1 cellular context compared by ENCODE assay signal in genomic region chr5:56251918-56252553, GRCh38.
TF ChIP-seq lines count a peak whose summit lies in the region.

No MANE protein-coding gene starts in this region.

TF ChIP-seq in K562, 482 proteins besides CTCF, POLR2A, EP300 and RAD21 (continued from another document and continues in another):
- TF ChIP-seq NKRF (IDR thresholded peaks at IDR 0.05; ENCODE audit: borderline replicate concordance), result no peak
- peak; percentile 8; the same call in 1 of the 2 replicates for TF ChIP-seq RAD51 (IDR thresholded peaks at IDR 0.05; ENCODE audit: borderline replicate concordance, low read depth)
- TF ChIP-seq ZNF766 (CRISPR knock-in tag; conservative IDR thresholded peaks at IDR 0.05), result peak; percentile 97
- TF ChIP-seq MEF2A (IDR thresholded peaks at IDR 0.05; ENCODE audit: control insufficient read depth, low read depth, low read length), result no peak
- peak; percentile 76 for TF ChIP-seq MAFG (tag; conservative IDR thresholded peaks at IDR 0.05)
- no peak for TF ChIP-seq GTF2B (IDR thresholded peaks at IDR 0.05; ENCODE audit: extremely low read depth, insufficient read length)
- no peak for TF ChIP-seq TAF9B (IDR thresholded peaks at IDR 0.05; ENCODE audit: partially characterized antibody)
- TF ChIP-seq CUX1 (CRISPR knock-in tag; IDR thresholded peaks at IDR 0.05), result no peak
- TF ChIP-seq ZNF408 (CRISPR knock-in tag; IDR thresholded peaks at IDR 0.05; ENCODE audit: low read depth), result no peak
- TF ChIP-seq ZNF354B (CRISPR knock-in tag; IDR thresholded peaks at IDR 0.05), result no peak
- TF ChIP-seq E2F4 (CRISPR knock-in tag; IDR thresholded peaks at IDR 0.05; ENCODE audit: low read depth), result no peak
- no peak for TF ChIP-seq CREB5 (CRISPR knock-in tag; IDR thresholded peaks at IDR 0.05)
- no peak for TF ChIP-seq CREB3 (tag; conservative IDR thresholded peaks at IDR 0.05; ENCODE audit: low read depth)
- TF ChIP-seq NCOA1 (IDR thresholded peaks at IDR 0.05; ENCODE audit: low read depth), result peak; percentile 67
- TF ChIP-seq HMGXB4 (CRISPR knock-in tag; IDR thresholded peaks at IDR 0.05), result no peak
- no peak for TF ChIP-seq GMEB1 (CRISPR knock-in tag; IDR thresholded peaks at IDR 0.05)
- no peak for TF ChIP-seq TFAP4 (CRISPR knock-in tag; IDR thresholded peaks at IDR 0.05; ENCODE audit: borderline replicate concordance)
- peak; percentile 74 for TF ChIP-seq MYC (IDR thresholded peaks at IDR 0.05; ENCODE audit: low read depth, low read length)
- TF ChIP-seq MYC (CRISPR knock-in tag; IDR thresholded peaks at IDR 0.05; ENCODE audit: borderline replicate concordance, low read depth), result no peak
- no peak for TF ChIP-seq SRSF7 (optimal IDR thresholded peaks at IDR 0.05; ENCODE audit: low read depth, low read length)
- no peak for TF ChIP-seq ZNF184 (CRISPR knock-in tag; IDR thresholded peaks at IDR 0.05)
- TF ChIP-seq STAT5A (IDR thresholded peaks at IDR 0.05; ENCODE audit: borderline replicate concordance, low read length), result peak; percentile 76
- no peak for TF ChIP-seq CCAR2 (IDR thresholded peaks at IDR 0.05; ENCODE audit: low read depth, low read length)
- TF ChIP-seq ZHX1 (conservative IDR thresholded peaks at IDR 0.05; ENCODE audit: low read length), result no peak
- no peak for TF ChIP-seq HNRNPLL (IDR thresholded peaks at IDR 0.05; ENCODE audit: low read depth, low read length, poor library complexity, severe bottlenecking)
- no peak for TF ChIP-seq MED1 (CRISPR knock-in tag; IDR thresholded peaks at IDR 0.05; ENCODE audit: borderline replicate concordance)
- TF ChIP-seq BDP1 (IDR thresholded peaks at IDR 0.05; ENCODE audit: insufficient read depth, insufficient read length), result no peak
- no peak for TF ChIP-seq PREB (CRISPR knock-in tag; IDR thresholded peaks at IDR 0.05)
- TF ChIP-seq CHD2 (IDR thresholded peaks at IDR 0.05; ENCODE audit: low read depth, low read length), result no peak
- TF ChIP-seq ZNF263 (CRISPR knock-in tag; IDR thresholded peaks at IDR 0.05; ENCODE audit: borderline replicate concordance), result no peak
- no peak for TF ChIP-seq XRCC3 (IDR thresholded peaks at IDR 0.05)
- no peak for TF ChIP-seq SRSF9 (IDR thresholded peaks at IDR 0.05; ENCODE audit: borderline replicate concordance, low read depth, low read length)
- TF ChIP-seq NONO (IDR thresholded peaks at IDR 0.05; ENCODE audit: low read depth in 2 of 2, low read length in 1 of 2), result 0 out of 4 replicates have a peak, but pooled peaks of 1 of the 2 experiments have one; percentile 30
- TF ChIP-seq TSC22D4 (tag; IDR thresholded peaks at IDR 0.05), result no peak
- no peak for TF ChIP-seq PHF21A (IDR thresholded peaks at IDR 0.05; ENCODE audit: borderline replicate concordance, low read depth)
- peak; percentile 92 for TF ChIP-seq CBFA2T3 (IDR thresholded peaks at IDR 0.05)
- no peak for TF ChIP-seq SNAPC5 (CRISPR knock-in tag; IDR thresholded peaks at IDR 0.05)
- no peak for TF ChIP-seq DDX20 (tag; IDR thresholded peaks at IDR 0.05; ENCODE audit: low read depth)
